In the genomic region with DNA sequence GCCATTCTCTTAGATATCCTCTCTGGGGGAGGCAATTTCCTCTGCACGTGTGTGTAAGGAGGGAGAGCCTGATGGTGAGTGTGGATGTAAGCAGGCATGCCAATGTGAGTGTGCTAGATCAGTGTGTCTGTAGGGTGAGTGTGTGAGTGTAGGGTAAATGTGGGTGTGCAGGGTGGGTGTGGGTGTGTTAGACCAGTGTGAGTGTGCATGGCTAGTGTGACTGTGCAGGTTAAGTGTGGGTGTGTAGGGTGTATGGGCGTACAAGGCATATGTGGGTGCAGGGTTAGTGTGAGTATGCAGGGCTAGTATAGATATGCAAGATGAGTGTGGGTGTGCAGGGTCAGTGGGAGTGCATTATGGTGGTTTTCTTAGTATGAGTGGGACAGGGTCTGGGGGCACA, we compare ENCODE assay signal across 1 cellular context.
TF ChIP-seq lines count a peak whose summit lies in the region.

No MANE protein-coding gene starts in this region.

TF ChIP-seq in HepG2, 621 proteins besides CTCF, POLR2A, EP300 and RAD21:
- TF ChIP-seq ZNF292 (CRISPR knock-in tag; IDR thresholded peaks at IDR 0.05; ENCODE audit: borderline replicate concordance, low read depth) (no peak), MBNL3 (CRISPR knock-in tag; conservative IDR thresholded peaks at IDR 0.05) (no peak), MYNN (CRISPR knock-in tag; IDR thresholded peaks at IDR 0.05; ENCODE audit: low read depth) (no peak), HMG20B (CRISPR knock-in tag; conservative IDR thresholded peaks at IDR 0.05) (no peak)
- TF ChIP-seq, protein P1, sequence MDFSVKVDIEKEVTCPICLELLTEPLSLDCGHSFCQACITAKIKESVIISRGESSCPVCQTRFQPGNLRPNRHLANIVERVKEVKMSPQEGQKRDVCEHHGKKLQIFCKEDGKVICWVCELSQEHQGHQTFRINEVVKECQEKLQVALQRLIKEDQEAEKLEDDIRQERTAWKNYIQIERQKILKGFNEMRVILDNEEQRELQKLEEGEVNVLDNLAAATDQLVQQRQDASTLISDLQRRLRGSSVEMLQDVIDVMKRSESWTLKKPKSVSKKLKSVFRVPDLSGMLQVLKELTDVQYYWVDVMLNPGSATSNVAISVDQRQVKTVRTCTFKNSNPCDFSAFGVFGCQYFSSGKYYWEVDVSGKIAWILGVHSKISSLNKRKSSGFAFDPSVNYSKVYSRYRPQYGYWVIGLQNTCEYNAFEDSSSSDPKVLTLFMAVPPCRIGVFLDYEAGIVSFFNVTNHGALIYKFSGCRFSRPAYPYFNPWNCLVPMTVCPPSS (IDR thresholded peaks at IDR 0.05), result 0 out of 2 replicates have a peak, but pooled peaks have one; percentile 45
- TF ChIP-seq, protein P2, sequence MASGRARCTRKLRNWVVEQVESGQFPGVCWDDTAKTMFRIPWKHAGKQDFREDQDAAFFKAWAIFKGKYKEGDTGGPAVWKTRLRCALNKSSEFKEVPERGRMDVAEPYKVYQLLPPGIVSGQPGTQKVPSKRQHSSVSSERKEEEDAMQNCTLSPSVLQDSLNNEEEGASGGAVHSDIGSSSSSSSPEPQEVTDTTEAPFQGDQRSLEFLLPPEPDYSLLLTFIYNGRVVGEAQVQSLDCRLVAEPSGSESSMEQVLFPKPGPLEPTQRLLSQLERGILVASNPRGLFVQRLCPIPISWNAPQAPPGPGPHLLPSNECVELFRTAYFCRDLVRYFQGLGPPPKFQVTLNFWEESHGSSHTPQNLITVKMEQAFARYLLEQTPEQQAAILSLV (CRISPR knock-in tag; IDR thresholded peaks at IDR 0.05; ENCODE audit: borderline replicate concordance), result no peak
